ENCODE assay signal across 19 cellular contexts in genomic region chr7:1450431-1450830, GRCh38. TPM values are rescaled to one million over a fixed set of nuclear protein-coding genes. Genes with fewer than 3 reads are reported as not detected.
DNase-seq lines count a peak whose midpoint lies in the region; ATAC-seq and TF ChIP-seq lines count a peak whose summit lies in the region.
"Had no signal": no experiment of that assay in that cellular context is flagged by ENCODE, and none has a peak within 500 bp of the region (broad histone marks: within the 10 kb centered on the region; RNA-seq: fewer than 3 reads in every experiment).

No MANE protein-coding gene starts in this region.

- H3K9ac ChIP-seq in NT2/D1 (ENCODE audit: insufficient read length, low read depth): peak overlapping the region; percentile 6
- peak overlapping the region; percentile 5 to 16 for H3K9ac ChIP-seq in colonic mucosa (ENCODE audit: low read depth in 2 of 2, low read length in 2 of 2)
- H3K9ac ChIP-seq in mucosa of rectum (ENCODE audit: low read depth in 1 of 2, low read length in 2 of 2): no peak overlapping the region

- H3K9me3 ChIP-seq in NT2/D1 (ENCODE audit: insufficient read depth, low read length) (no peaks in the 10 kb centered on the region), colonic mucosa (no peaks in the 10 kb centered on the region), mucosa of rectum (ENCODE audit: control insufficient read depth in 2 of 2, low read length in 2 of 2) (no peaks in the 10 kb centered on the region), tibial nerve (no peaks in the 10 kb centered on the region), right cardiac atrium (ENCODE audit: control insufficient read depth, low read length) (no peaks in the 10 kb centered on the region)
- H3K9me3 ChIP-seq: SJSA1 had no signal

- intact Hi-C loops in colonic mucosa (cut with DNase I): no loop called here
- intact Hi-C loops in right cardiac atrium (cut with DNase I): no loop called here

- TF ChIP-seq EP300 in tibial nerve (IDR thresholded peaks at IDR 0.05): no peak

- TF ChIP-seq POLR2A in tibial nerve (IDR thresholded peaks at IDR 0.05): no peak

- H3K27me3 ChIP-seq in NT2/D1 (ENCODE audit: insufficient read depth, insufficient read length) (no peaks in the 10 kb centered on the region), colonic mucosa (no peaks in the 10 kb centered on the region), mucosa of rectum (ENCODE audit: control insufficient read depth in 2 of 2, insufficient read depth in 2 of 2, low read length in 2 of 2) (no peaks in the 10 kb centered on the region), tibial nerve (no peaks in the 10 kb centered on the region), right cardiac atrium (ENCODE audit: control insufficient read depth, insufficient read depth) (no peaks in the 10 kb centered on the region)
- H3K27me3 ChIP-seq: SJSA1 had no signal

- ATAC-seq in HG02938 (IDR thresholded peaks at IDR 0.05; ENCODE audit: unreplicated experiment): no peak
- no peak for ATAC-seq in right cardiac atrium

- H3K4me1 ChIP-seq in NT2/D1 (ENCODE audit: insufficient read depth, insufficient read length) (peaks cover 34% of the 10 kb centered on the region), colonic mucosa (no peaks in the 10 kb centered on the region), mucosa of rectum (ENCODE audit: control insufficient read depth in 2 of 2, insufficient read depth in 2 of 2, low read length in 2 of 2) (peaks cover 13 to 19% of the 10 kb centered on the region in 2 donors), tibial nerve (peaks cover 0 to 96% (median 82%) of the 10 kb centered on the region in 4 donors), right cardiac atrium (ENCODE audit: control insufficient read depth, insufficient read depth, low read length) (no peaks in the 10 kb centered on the region)
- H3K4me1 ChIP-seq: SJSA1 had no signal

- no peak overlapping the region for H3K27ac ChIP-seq in colonic mucosa
- peak overlapping the region; percentile 16 to 51 for H3K27ac ChIP-seq in mucosa of rectum (ENCODE audit: low read depth in 2 of 2, low read length in 2 of 2)
- peak overlapping the region; percentile 82 to 91 (median 83) for H3K27ac ChIP-seq in tibial nerve
- no peak overlapping the region for H3K27ac ChIP-seq in right cardiac atrium (ENCODE audit: low read length)
- H3K27ac ChIP-seq: C4-2B, PC-9, SJSA1 had no signal

- 50 to 55% methylated on average over 18 of the region's 18 CpGs for WGBS in tibial nerve, 2 donors
- 86% methylated on average over 18 of the region's 18 CpGs for WGBS in right cardiac atrium

- H3K4me3 ChIP-seq in NT2/D1 (ENCODE audit: insufficient read length, low read depth): no peak overlapping the region
- H3K4me3 ChIP-seq in colonic mucosa: no peak overlapping the region
- no peak overlapping the region for H3K4me3 ChIP-seq in mucosa of rectum (ENCODE audit: low read length in 2 of 2)
- H3K4me3 ChIP-seq in tibial nerve: no peak overlapping the region
- H3K4me3 ChIP-seq in right cardiac atrium (ENCODE audit: low read length): no peak overlapping the region
- H3K4me3 ChIP-seq: PC-9, SJSA1 had no signal

- DNase-seq in NT2/D1 (ENCODE audit: low read depth, low spot score): no peak
- DNase-seq in colonic mucosa: no peak
- DNase-seq in tibial nerve (ENCODE audit: low spot score in 2 of 2): no peak
- DNase-seq in hypothalamus (lab: John Stamatoyannopoulos, UW): no peak
- DNase-seq in dedifferentiated amniotic fluid mesenchymal stem cell (ENCODE audit: extremely low spot score): no peak
- no peak for DNase-seq in right cardiac atrium
- DNase-seq: H7, Kasumi-1, NCI-H1105, NCI-H187, NCI-H2227 treated with DMSO at 0.1 percent for 48 hours, NCI-H524, NCI-H82, PC-9 had no signal

- H3K36me3 ChIP-seq in NT2/D1 (ENCODE audit: insufficient read depth, insufficient read length, low read length) (peaks cover 28% of the 10 kb centered on the region), colonic mucosa (no peaks in the 10 kb centered on the region), mucosa of rectum (ENCODE audit: control insufficient read depth in 2 of 2, insufficient read depth in 2 of 2, low read length in 2 of 2) (peaks cover 0 to 4% of the 10 kb centered on the region in 2 donors), tibial nerve (peaks cover 0 to 8% (median 0%) of the 10 kb centered on the region in 3 donors)

- TF ChIP-seq CTCF in colonic mucosa (IDR thresholded peaks at IDR 0.05) (no peak), tibial nerve (IDR thresholded peaks at IDR 0.05) (no peak)

RNA-seq across cellular contexts. Expression of gene MICALL2, which starts 8.8 kb away (rescaled TPM):
- total RNA-seq in colonic mucosa (100 to 1,000 TPM in 1 of 2 donors, 10 to 100 TPM in 1; 62.8 to 117 TPM), tibial nerve (100 to 1,000 TPM in 2 of 4 donors, 10 to 100 TPM in 2; 67.6 to 153 (median 104) TPM), right cardiac atrium (10 to 100 TPM in 3 of 4 donors, 1 to 10 TPM in 1; 9.7 to 18.7 (median 13.4) TPM)
- 13.0 TPM for polyA plus RNA-seq in right cardiac atrium
- polyA plus RNA-seq: IgD-negative memory B cell had no signal

RNA-seq across cellular contexts. Expression of gene INTS1, which starts 53.8 kb away (rescaled TPM):
- 100 to 1,000 TPM in 1 of 2 donors, 10 to 100 TPM in 1; 61.0 to 141 TPM for total RNA-seq in colonic mucosa
- 10 to 100 TPM; 45.7 to 81.6 (median 52.3) TPM for total RNA-seq in tibial nerve
- 10 to 100 TPM; 30.6 to 48.3 (median 46.3) TPM for total RNA-seq in right cardiac atrium
- 39.0 TPM for polyA plus RNA-seq in right cardiac atrium

Comparison
In these comparisons a context has a peak if more than half of its experiments do, and no peak if none do; other contexts are left out.
1. H3K9ac ChIP-seq: peak in NT2/D1 (single experiment) and colonic mucosa (2 of 2); none in mucosa of rectum (0 of 2).
2. H3K27ac ChIP-seq: peak in mucosa of rectum (2 of 2) and tibial nerve (4 of 4); none in colonic mucosa (single experiment) and right cardiac atrium (single experiment).